ENCODE assay signal across 8 cellular contexts in genomic region chr1:38044224-38045215, GRCh38. TPM values are rescaled to one million over a fixed set of nuclear protein-coding genes. Genes with fewer than 3 reads are reported as not detected.
A peak's percentile ranks its signal among the peaks of the same experiment; 100 is the strongest.
DNase-seq lines count a peak whose midpoint lies in the region; ATAC-seq and TF ChIP-seq lines count a peak whose summit lies in the region.

No MANE protein-coding gene starts in this region.

- no peak overlapping the region for H2AFZ ChIP-seq in parathyroid adenoma

- no peaks in the 10 kb centered on the region for H3K9me3 Mint-ChIP-seq in endothelial cell (ENCODE audit: unreplicated experiment)

- no peak for DNase-seq in NT2/D1 (ENCODE audit: low read depth, low spot score)
- no peak for DNase-seq in endothelial cell (ENCODE audit: low spot score)
- DNase-seq in amygdala (lab: John Stamatoyannopoulos, UW) = no peak
- DNase-seq in middle frontal gyrus (ENCODE audit: extremely low spot score, low spot score) = no peak
- DNase-seq in sigmoid colon = no peak

- no peaks in the 10 kb centered on the region for H3K79me2 ChIP-seq in parathyroid adenoma

- peaks cover 8% of the 10 kb centered on the region for H3K27me3 Mint-ChIP-seq in endothelial cell (ENCODE audit: unreplicated experiment)

- no peak for TF ChIP-seq EP300 in sigmoid colon (IDR thresholded peaks at IDR 0.05)

- peaks cover 19% of the 10 kb centered on the region for H3K4me1 ChIP-seq in NT2/D1 (ENCODE audit: insufficient read depth, insufficient read length)
- no peaks in the 10 kb centered on the region for H3K4me1 ChIP-seq in parathyroid adenoma
- peaks cover 0 to 35% (median 32%) of the 10 kb centered on the region in 4 donors for H3K4me1 ChIP-seq in sigmoid colon

- WGBS in sigmoid colon, 2 donors = 4 to 8% methylated on average over 70 of the region's 70 CpGs

- TF ChIP-seq CTCF in endothelial cell (IDR thresholded peaks at IDR 0.05; ENCODE audit: unreplicated experiment) = no peak
- no peak for TF ChIP-seq CTCF in parathyroid adenoma (IDR thresholded peaks at IDR 0.05)
- no peak for TF ChIP-seq CTCF in sigmoid colon (IDR thresholded peaks at IDR 0.05)

- H3K9me3 ChIP-seq in NT2/D1 (ENCODE audit: insufficient read depth, low read length) (peaks cover 6% of the 10 kb centered on the region), parathyroid adenoma (ENCODE audit: control insufficient read depth, low read length) (no peaks in the 10 kb centered on the region), sigmoid colon (no peaks in the 10 kb centered on the region)

- intact Hi-C loops in sigmoid colon (cut with DNase I) = loop anchor here (10.0 kb wide), 2 partner anchors 90 to 240 kb away; partner anchors contain the start of genes C1orf122 and YRDC

- H3K27ac ChIP-seq in parathyroid adenoma = no peak overlapping the region
- H3K27ac ChIP-seq in sigmoid colon = no peak overlapping the region

- peak overlapping the region; percentile 68 for H3K4me2 ChIP-seq in parathyroid adenoma (ENCODE audit: low read length)

- H3K27me3 ChIP-seq in NT2/D1 (ENCODE audit: insufficient read depth, insufficient read length) = peaks cover 51% of the 10 kb centered on the region
- H3K27me3 ChIP-seq in parathyroid adenoma (ENCODE audit: control insufficient read depth, insufficient read depth, low read length) = no peaks in the 10 kb centered on the region
- H3K27me3 ChIP-seq in sigmoid colon = peaks cover 36 to 72% (median 55%) of the 10 kb centered on the region in 3 donors

- H3K36me3 Mint-ChIP-seq in endothelial cell (ENCODE audit: low read depth, unreplicated experiment) = peaks cover 3% of the 10 kb centered on the region

- peak overlapping the region; percentile 89 for H3K4me3 Mint-ChIP-seq in endothelial cell (ENCODE audit: unreplicated experiment)

- H3K4me3 ChIP-seq in GM08714 (ENCODE audit: low read length) (peak overlapping the region; percentile 51), NT2/D1 (ENCODE audit: insufficient read length, low read depth) (peak overlapping the region; percentile 68), parathyroid adenoma (ENCODE audit: low read depth, low read length) (peak overlapping the region; percentile 37), sigmoid colon (peak overlapping the region in 2 of 4 donors; percentile 16 to 17)

- ATAC-seq in GM21786 (IDR thresholded peaks at IDR 0.05; ENCODE audit: unreplicated experiment) = no peak

- peaks cover 16% of the 10 kb centered on the region for H3K36me3 ChIP-seq in NT2/D1 (ENCODE audit: insufficient read depth, insufficient read length, low read length)
- no peaks in the 10 kb centered on the region for H3K36me3 ChIP-seq in parathyroid adenoma (ENCODE audit: control insufficient read depth, insufficient read depth, low read length)
- H3K36me3 ChIP-seq in sigmoid colon = no peaks in the 10 kb centered on the region

- H3K4me1 Mint-ChIP-seq in endothelial cell (ENCODE audit: unreplicated experiment) = peaks cover 37% of the 10 kb centered on the region

- H3K27ac Mint-ChIP-seq in endothelial cell (ENCODE audit: unreplicated experiment) = no peak overlapping the region

- H3K9ac ChIP-seq in NT2/D1 (ENCODE audit: insufficient read length, low read depth) = peak overlapping the region; percentile 83
- H3K9ac ChIP-seq in parathyroid adenoma = no peak overlapping the region

- TF ChIP-seq POLR2A in sigmoid colon (IDR thresholded peaks at IDR 0.05) = no peak

RNA-seq across cellular contexts. Expression of gene POU3F1, which starts 2.1 kb away (rescaled TPM):
- total RNA-seq in endothelial cell (ENCODE audit: unreplicated experiment) = 1.2 TPM
- not detected for total RNA-seq in sigmoid colon
- under 1 TPM in 1 of 3 donors, not detected in 2; 0.09 TPM for polyA plus RNA-seq in sigmoid colon

RNA-seq across cellular contexts. Expression of gene UTP11, which starts 32.0 kb away (rescaled TPM):
- total RNA-seq in endothelial cell (ENCODE audit: unreplicated experiment) (44.7 TPM), sigmoid colon (10 to 100 TPM; 54.8 to 76.5 (median 66.9) TPM)
- polyA plus RNA-seq in sigmoid colon = 10 to 100 TPM; 14.4 to 28.5 (median 15.0) TPM

RNA-seq across cellular contexts. Expression of gene FHL3, which starts 39.2 kb away (rescaled TPM):
- total RNA-seq in endothelial cell (ENCODE audit: unreplicated experiment) (142 TPM), sigmoid colon (10 to 100 TPM; 38.9 to 76.4 (median 46.6) TPM)
- polyA plus RNA-seq in sigmoid colon = 10 to 100 TPM in 1 of 3 donors, 1 to 10 TPM in 2; 2.5 to 13.4 (median 9.0) TPM

RNA-seq across cellular contexts. Expression of gene SF3A3, which starts 54.7 kb away (rescaled TPM):
- 59.2 TPM for total RNA-seq in endothelial cell (ENCODE audit: unreplicated experiment)
- total RNA-seq in sigmoid colon = 10 to 100 TPM; 41.4 to 50.1 (median 44.7) TPM
- 10 to 100 TPM; 15.0 to 30.4 (median 20.6) TPM for polyA plus RNA-seq in sigmoid colon
